ENCODE assay signal across 13 cellular contexts in genomic region chr14:55152052-55152753, GRCh38.
"Had no signal": no experiment of that assay in that cellular context is flagged by ENCODE, and none has a peak within 500 bp of the region (broad histone marks: within the 10 kb centered on the region; RNA-seq: fewer than 3 reads in every experiment).

No MANE protein-coding gene starts in this region.

- DNase-seq: activated CD4-positive, alpha-beta T cell treated with anti-CD3 and anti-CD28 coated beads for 4 hours; activated CD8-positive, alpha-beta T cell treated with anti-CD3 and anti-CD28 coated beads for 36 hours; activated naive CD4-positive, alpha-beta T cell treated with anti-CD3 and anti-CD28 coated beads for 36 hours; dermis blood vessel endothelial cell; erythroblast; kidney; left ventricle myocardium inferior; occipital lobe; sigmoid colon; stimulated activated CD4-positive, alpha-beta T cell treated with anti-CD3 and anti-CD28 coated beads, Interleukin-4, amount 100 ng/mL, for 1 hour; T-helper 1 cell had no signal

- H3K27ac ChIP-seq: gastroesophageal sphincter, left ventricle myocardium inferior, sigmoid colon, VCaP had no signal

- H3K4me1 ChIP-seq: gastroesophageal sphincter, left ventricle myocardium inferior, sigmoid colon had no signal

- H3K27me3 ChIP-seq: gastroesophageal sphincter, sigmoid colon had no signal

- H3K9me3 ChIP-seq: gastroesophageal sphincter, left ventricle myocardium inferior, sigmoid colon had no signal

- H3K36me3 ChIP-seq: left ventricle myocardium inferior, sigmoid colon had no signal

- ATAC-seq: activated CD8-positive, alpha-beta T cell treated with anti-CD3 and anti-CD28 coated beads for 36 hours; gastroesophageal sphincter had no signal

- H3K4me3 ChIP-seq: gastroesophageal sphincter, left ventricle myocardium inferior, sigmoid colon had no signal
